14 cellular contexts compared by ENCODE assay signal in genomic region chr6:43737272-43738081, GRCh38. TPM values are rescaled to one million over a fixed set of nuclear protein-coding genes. Genes with fewer than 3 reads are reported as not detected.
A peak's percentile ranks its signal among the peaks of the same experiment; 100 is the strongest.
DNase-seq lines count a peak whose midpoint lies in the region; ATAC-seq and TF ChIP-seq lines count a peak whose summit lies in the region.
"Had no signal": no experiment of that assay in that cellular context is flagged by ENCODE, and none has a peak within 500 bp of the region (broad histone marks: within the 10 kb centered on the region; RNA-seq: fewer than 3 reads in every experiment).

No MANE protein-coding gene starts in this region.

- ATAC-seq in PC-3 (peak; percentile 32; the same call in 1 of the 2 replicates), foreskin keratinocyte (peak; percentile 44)
- ATAC-seq: right lobe of liver had no signal

- H3K4me2 ChIP-seq in BLaER1 treated with 17β-estradiol and CSF1 and Interleukin-3, amounts not matched to agents 10 nM and 100 nM, result peak overlapping the region in 9 of 11 experiments; percentile 30 to 72 (median 49); a peak in 16 of 22 replicates
- H3K4me2 ChIP-seq in PC-3 (ENCODE audit: low read length), result no peak overlapping the region
- H3K4me2 ChIP-seq in neural progenitor cell, result no peak overlapping the region

- H3K4me3 ChIP-seq in BLaER1 treated with 17β-estradiol and CSF1 and Interleukin-3, amounts not matched to agents 10 nM and 100 nM, result no peak overlapping the region
- H3K4me3 ChIP-seq in PC-3 (ENCODE audit: low read length) (no peak overlapping the region), neural progenitor cell (no peak overlapping the region)
- H3K4me3 ChIP-seq: adrenal gland, right lobe of liver had no signal

- 0 out of 2 replicates have a peak overlapping the region, but pooled peaks have one; percentile 3 for H2AFZ ChIP-seq in PC-3 (ENCODE audit: low read length)
- no peak overlapping the region for H2AFZ ChIP-seq in neural progenitor cell (replicated peaks)

- BruUV-seq in PC-3 (replicated peaks; lab: Mats Ljungman, UMichigan), result no TSS peak

- peak overlapping the region in 4 of 11 experiments; percentile 3 to 38 (median 22); a peak in 3 of 22 replicates for H3K9ac ChIP-seq in BLaER1 treated with 17β-estradiol and CSF1 and Interleukin-3, amounts not matched to agents 10 nM and 100 nM
- H3K9ac ChIP-seq in PC-3 (ENCODE audit: low read length), result no peak overlapping the region
- no peak overlapping the region for H3K9ac ChIP-seq in neural progenitor cell

- no peaks in the 10 kb centered on the region for H3K36me3 ChIP-seq in BLaER1 treated with 17β-estradiol and CSF1 and Interleukin-3, amounts not matched to agents 10 nM and 100 nM
- no peaks in the 10 kb centered on the region for H3K36me3 ChIP-seq in PC-3 (ENCODE audit: low read depth, low read length)
- H3K36me3 ChIP-seq in neural progenitor cell, result no peaks in the 10 kb centered on the region
- H3K36me3 ChIP-seq: adrenal gland, right lobe of liver had no signal

- no peaks in the 10 kb centered on the region for H3K36me3 Mint-ChIP-seq in neural progenitor cell
- H3K36me3 Mint-ChIP-seq in endothelial cell (ENCODE audit: low read depth, unreplicated experiment), result peaks cover 3% of the 10 kb centered on the region

- H3K27ac ChIP-seq in BLaER1 treated with 17β-estradiol and CSF1 and Interleukin-3, amounts not matched to agents 10 nM and 100 nM, result peak overlapping the region in 6 of 11 experiments; percentile 24 to 55 (median 33); a peak in 10 of 22 replicates
- H3K27ac ChIP-seq in PC-3 (ENCODE audit: low read length) (no peak overlapping the region), foreskin keratinocyte (peak overlapping the region; percentile 91), neural progenitor cell (peak overlapping the region; percentile 46)
- H3K27ac ChIP-seq: adrenal gland, right lobe of liver had no signal

- H3K9me3 Mint-ChIP-seq in neural progenitor cell, result peaks cover 2% of the 10 kb centered on the region
- no peaks in the 10 kb centered on the region for H3K9me3 Mint-ChIP-seq in endothelial cell (ENCODE audit: unreplicated experiment)
- H3K9me3 Mint-ChIP-seq: CD4-positive, alpha-beta T cell had no signal

- TF ChIP-seq CTCF in PC-3 (conservative IDR thresholded peaks at IDR 0.05; ENCODE audit: low read depth, low read length) (no peak), foreskin keratinocyte (conservative IDR thresholded peaks at IDR 0.05) (no peak), neural progenitor cell (IDR thresholded peaks at IDR 0.05) (no peak), endothelial cell (IDR thresholded peaks at IDR 0.05; ENCODE audit: unreplicated experiment) (no peak)

- no peaks in the 10 kb centered on the region for H3F3A ChIP-seq in PC-3 (ENCODE audit: low read length, unreplicated experiment)
- H3F3A ChIP-seq in neural progenitor cell (ENCODE audit: low read depth), result peaks cover 5% of the 10 kb centered on the region

- peaks cover 0 to 4% (median 0%) of the 10 kb centered on the region in 11 experiments; a peak in 2 of 22 replicates for H3K9me3 ChIP-seq in BLaER1 treated with 17β-estradiol and CSF1 and Interleukin-3, amounts not matched to agents 10 nM and 100 nM (replicated peaks in 1 of 11)
- H3K9me3 ChIP-seq in PC-3 (ENCODE audit: low read length) (no peaks in the 10 kb centered on the region), neural progenitor cell (ENCODE audit: low read depth) (no peaks in the 10 kb centered on the region)
- H3K9me3 ChIP-seq: adrenal gland, right lobe of liver had no signal

- intact Hi-C loops in PC-3 (cut with micrococcal nuclease), result no loop called here

- H3K27me3 Mint-ChIP-seq in neural progenitor cell (ENCODE audit: insufficient read depth, low read depth) (peaks cover 22% of the 10 kb centered on the region), endothelial cell (ENCODE audit: unreplicated experiment) (peaks cover 4% of the 10 kb centered on the region)
- H3K27me3 Mint-ChIP-seq: activated CD4-positive, alpha-beta memory T cell treated with anti-CD3 and anti-CD28 coated beads, Interleukin-2, amount 10 ng/mL, durations not matched to agents 7 days and 5 days; CD4-positive, alpha-beta T cell had no signal

- H3K27ac Mint-ChIP-seq in neural progenitor cell (peak overlapping the region; percentile 69), endothelial cell (ENCODE audit: unreplicated experiment) (no peak overlapping the region)
- H3K27ac Mint-ChIP-seq: activated CD4-positive, alpha-beta memory T cell treated with anti-CD3 and anti-CD28 coated beads, Interleukin-2, amount 10 ng/mL, durations not matched to agents 7 days and 5 days; CD4-positive, alpha-beta T cell had no signal

- DNase-seq in PC-3 (no peak), foreskin keratinocyte (peak; percentile 76 to 79), neural progenitor cell (ENCODE audit: low spot score) (peak; percentile 32), endothelial cell (ENCODE audit: low spot score) (no peak), NCI-H510A (lab: John Stamatoyannopoulos, UW) (no peak), NCI-H146 treated with DMSO at 0.1 percent for 48 hours (lab: John Stamatoyannopoulos, UW; ENCODE audit: unreplicated experiment) (no peak)
- no peak for DNase-seq in stimulated activated CD4-positive, alpha-beta T cell treated with anti-CD3 and anti-CD28 coated beads, Interleukin-4, amount 100 ng/mL, for 24 hours
- DNase-seq: activated CD4-positive, alpha-beta memory T cell treated with anti-CD3 and anti-CD28 coated beads, Interleukin-2, amount 10 ng/mL, durations not matched to agents 7 days and 5 days; CD4-positive, alpha-beta T cell; effector CD8-positive, alpha-beta T cell; NCI-H1436 treated with DMSO at 0.1 percent for 48 hours had no signal

- CTCF ChIA-PET in PC-3 (lab: Charles Lee), result no interaction called here

- H3K4me3 Mint-ChIP-seq in neural progenitor cell, result no peak overlapping the region
- H3K4me3 Mint-ChIP-seq in endothelial cell (ENCODE audit: unreplicated experiment), result no peak overlapping the region
- H3K4me3 Mint-ChIP-seq: activated CD4-positive, alpha-beta memory T cell treated with anti-CD3 and anti-CD28 coated beads, Interleukin-2, amount 10 ng/mL, durations not matched to agents 7 days and 5 days; CD4-positive, alpha-beta T cell had no signal

- H3K79me2 ChIP-seq in PC-3 (ENCODE audit: low read length) (no peaks in the 10 kb centered on the region), neural progenitor cell (ENCODE audit: low read depth) (no peaks in the 10 kb centered on the region)

- POLR2A ChIA-PET in PC-3 (lab: Charles Lee; ENCODE audit: unreplicated experiment), result interaction anchor here (0.6 kb wide), 1 partner anchor 723 kb away, joined by 15 read pairs; the partner anchor contains the start of genes KLHDC3 and MEA1

- peaks cover 20 to 51% (median 30%) of the 10 kb centered on the region in 10 experiments for H3K4me1 ChIP-seq in BLaER1 treated with 17β-estradiol and CSF1 and Interleukin-3, amounts not matched to agents 10 nM and 100 nM
- peaks cover 9% of the 10 kb centered on the region for H3K4me1 ChIP-seq in PC-3 (ENCODE audit: insufficient read depth, low read length)
- H3K4me1 ChIP-seq in foreskin keratinocyte, result peaks cover 41% of the 10 kb centered on the region
- peaks cover 36% of the 10 kb centered on the region for H3K4me1 ChIP-seq in neural progenitor cell
- H3K4me1 ChIP-seq: adrenal gland, right lobe of liver had no signal

- no peaks in the 10 kb centered on the region for H3K27me3 ChIP-seq in BLaER1 treated with 17β-estradiol and CSF1 and Interleukin-3, amounts not matched to agents 10 nM and 100 nM
- no peaks in the 10 kb centered on the region for H3K27me3 ChIP-seq in PC-3 (ENCODE audit: low read length)
- no peaks in the 10 kb centered on the region for H3K27me3 ChIP-seq in foreskin keratinocyte
- no peaks in the 10 kb centered on the region for H3K27me3 ChIP-seq in neural progenitor cell
- H3K27me3 ChIP-seq: adrenal gland, right lobe of liver had no signal

- no peaks in the 10 kb centered on the region for H4K20me1 ChIP-seq in BLaER1 treated with 17β-estradiol and CSF1 and Interleukin-3, amounts not matched to agents 10 nM and 100 nM
- H4K20me1 ChIP-seq in PC-3 (ENCODE audit: low read length) (no peaks in the 10 kb centered on the region), neural progenitor cell (ENCODE audit: low read depth) (no peaks in the 10 kb centered on the region)

- H3K4me1 Mint-ChIP-seq in neural progenitor cell (peaks cover 40% of the 10 kb centered on the region), endothelial cell (ENCODE audit: unreplicated experiment) (peaks cover 3% of the 10 kb centered on the region)

- H3K9me2 ChIP-seq in PC-3 (replicated peaks; ENCODE audit: low read length), result no peaks in the 10 kb centered on the region

RNA-seq across cellular contexts. Expression of gene VEGFA, which starts 32.5 kb away (rescaled TPM):
- total RNA-seq in PC-3 (2014; rRNA removed) (146 and 190 TPM in 2 replicates), foreskin keratinocyte (88.6 and 89.7 TPM in 2 replicates), neural progenitor cell (ENCODE audit: low replicate concordance) (49.6 and 78.6 TPM in 2 replicates), endothelial cell (ENCODE audit: unreplicated experiment) (3.5 TPM)
- polyA plus RNA-seq in foreskin keratinocyte, result 42.5 and 48.3 TPM in 2 replicates

RNA-seq across cellular contexts. Expression of gene MRPS18A, which starts 49.9 kb away (rescaled TPM):
- total RNA-seq in PC-3 (2014; rRNA removed) (91.5 and 105 TPM in 2 replicates), foreskin keratinocyte (68.5 and 68.6 TPM in 2 replicates), neural progenitor cell (ENCODE audit: low replicate concordance) (34.5 and 52.7 TPM in 2 replicates), endothelial cell (ENCODE audit: unreplicated experiment) (45.5 TPM)
- polyA plus RNA-seq in foreskin keratinocyte, result 88.8 and 92.9 TPM in 2 replicates

Comparison
In these comparisons a context has a peak if more than half of its experiments do, and no peak if none do; other contexts are left out.
1. H3K4me2 ChIP-seq: peak in BLaER1 treated with 17β-estradiol and CSF1 and Interleukin-3, amounts not matched to agents 10 nM and 100 nM (9 of 11); none in PC-3 (single experiment) and neural progenitor cell (single experiment).
2. DNase-seq: peak in foreskin keratinocyte (2 of 2) and neural progenitor cell (single experiment); none in PC-3 (single experiment), stimulated activated CD4-positive, alpha-beta T cell treated with anti-CD3 and anti-CD28 coated beads, Interleukin-4, amount 100 ng/mL, for 24 hours (single experiment), endothelial cell (single experiment), NCI-H510A (single experiment) and NCI-H146 treated with DMSO at 0.1 percent for 48 hours (single experiment).
3. RNA of gene VEGFA, which starts 32.5 kb away (total RNA-seq): 146 to 190 TPM in PC-3, 88.6 to 89.7 TPM in foreskin keratinocyte and 49.6 to 78.6 TPM in neural progenitor cell; 3.5 TPM in endothelial cell (single experiment); every median in the first group is over 10 times any median in the second.